ENCODE assay signal across 16 cellular contexts in genomic region chr15:83970290-83970890, GRCh38.
"Had no signal": no experiment of that assay in that cellular context is flagged by ENCODE, and none has a peak within 500 bp of the region (broad histone marks: within the 10 kb centered on the region; RNA-seq: fewer than 3 reads in every experiment).

No MANE protein-coding gene starts in this region.

- H3K36me3 ChIP-seq: gastrocnemius medialis, neutrophil, WERI-Rb-1 had no signal

- H3K27me3 ChIP-seq: dorsolateral prefrontal cortex, gastrocnemius medialis, neutrophil, stomach had no signal

- DNase-seq: activated CD4-positive, alpha-beta T cell treated with anti-CD3 and anti-CD28 coated beads for 1 hour; activated gamma-delta T cell; caudate nucleus; natural killer cell; retina; small intestine; stimulated activated CD4-positive, alpha-beta T cell treated with anti-CD3 and anti-CD28 coated beads, Interleukin-4, amount 100 ng/mL, for 1 hour; stomach; trophoblast cell; WERI-Rb-1 had no signal

- H3K4me1 ChIP-seq: gastrocnemius medialis, stomach had no signal

- ATAC-seq: gastrocnemius medialis; natural killer cell; stimulated activated effector memory CD8-positive, alpha-beta T cell treated with anti-CD3 and anti-CD28 coated beads, Interleukin-12 subunit alpha, Interleukin-12 subunit beta, amount 100 ng/mL, for 72 hours had no signal

- H3K4me3 ChIP-seq: gastrocnemius medialis, lung, stomach had no signal

- H3K9me3 ChIP-seq: gastrocnemius medialis, neutrophil had no signal

- H3K27ac ChIP-seq: epithelial cell of prostate, neutrophil, stomach, WERI-Rb-1 had no signal
